ENCODE assay signal across 8 cellular contexts in the genomic region with DNA sequence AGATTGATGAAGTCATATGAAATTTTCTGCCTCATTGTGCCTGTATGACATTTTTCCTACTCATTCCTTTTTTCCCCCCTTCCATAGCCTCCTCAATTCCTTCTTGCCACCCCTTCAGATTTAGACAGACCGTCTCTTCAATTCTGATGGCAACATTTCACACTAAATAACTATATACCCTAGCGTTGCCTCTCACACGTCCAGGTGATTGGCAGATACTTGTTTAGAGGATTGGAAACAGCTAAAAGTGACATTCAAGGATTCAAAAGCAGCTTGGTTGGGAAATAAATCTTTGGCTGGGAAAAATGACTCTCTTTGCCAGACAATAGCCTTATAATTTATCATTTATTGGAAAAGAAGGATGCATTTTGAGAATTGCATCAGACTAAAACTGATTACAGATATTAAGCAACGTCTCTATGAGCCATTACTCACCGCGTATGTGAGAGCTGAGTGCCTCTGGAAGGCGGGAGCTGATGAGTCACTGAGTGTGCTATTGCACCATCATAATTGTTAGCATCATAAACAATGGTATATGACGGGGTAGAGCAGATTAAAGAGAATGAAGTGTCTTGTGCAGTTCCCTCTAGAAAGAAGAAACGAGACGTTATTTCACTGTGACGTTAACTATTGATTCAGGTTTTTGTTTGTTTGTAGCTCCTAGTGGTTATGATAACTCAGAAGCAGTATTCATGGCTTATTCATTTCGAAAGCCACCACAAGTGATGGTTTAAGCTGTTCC.
A peak's percentile ranks its signal among the peaks of the same experiment; 100 is the strongest.
DNase-seq lines count a peak whose midpoint lies in the region; ATAC-seq and TF ChIP-seq lines count a peak whose summit lies in the region.

No MANE protein-coding gene starts in this region.

- H3K9me3 ChIP-seq in aorta (ENCODE audit: control insufficient read depth, low read length): no peaks in the 10 kb centered on the region

- intact Hi-C loops in aorta (cut with DNase I): no loop called here

- no peaks in the 10 kb centered on the region for H3K36me3 ChIP-seq in aorta (ENCODE audit: control insufficient read depth in 1 of 2, insufficient read depth in 2 of 2, low read length in 1 of 2)

- DNase-seq in stimulated activated naive CD4-positive, alpha-beta T cell treated with Interleukin-2 at 50 U/mL for 16 hours (lab: John Stamatoyannopoulos, UW): peak; percentile 26
- DNase-seq in stimulated activated naive CD4-positive, alpha-beta T cell (lab: John Stamatoyannopoulos, UW): no peak
- DNase-seq in RPMI7951 (ENCODE audit: low read depth) (peak; percentile 89), fibroblast of villous mesenchyme (ENCODE audit: low read depth) (peak; percentile 99), aorta (no peak)

- peak; percentile 89 for ATAC-seq in aorta (ENCODE audit: low FRiP score)
- ATAC-seq in GM21786 (IDR thresholded peaks at IDR 0.05; ENCODE audit: unreplicated experiment): no peak
- no peak for ATAC-seq in HG02981 (IDR thresholded peaks at IDR 0.05; ENCODE audit: unreplicated experiment)
- no peak for ATAC-seq in GM21737 (IDR thresholded peaks at IDR 0.05; ENCODE audit: unreplicated experiment)

- TF ChIP-seq CTCF in fibroblast of villous mesenchyme (IDR thresholded peaks at IDR 0.05; ENCODE audit: insufficient read depth, low read depth, low read length): no peak

- H3K4me1 ChIP-seq in aorta (ENCODE audit: control insufficient read depth in 1 of 2, insufficient read depth in 2 of 2, low read length in 2 of 2): no peaks in the 10 kb centered on the region

- H3K27me3 ChIP-seq in aorta (ENCODE audit: control insufficient read depth in 1 of 2, insufficient read depth in 2 of 2, low read length in 1 of 2): no peaks in the 10 kb centered on the region

- no peak overlapping the region for H3K27ac ChIP-seq in aorta (ENCODE audit: low read depth in 1 of 2, low read length in 2 of 2)

- H3K4me3 ChIP-seq in fibroblast of villous mesenchyme (ENCODE audit: low read depth, low read length) (peak overlapping the region; percentile 2), aorta (ENCODE audit: low read length in 2 of 2) (no peak overlapping the region)

- 73 to 75% methylated on average over 12 of the region's 12 CpGs for WGBS in aorta, 2 donors

Comparison
In these comparisons a context has a peak if more than half of its experiments do, and no peak if none do; other contexts are left out.
1. DNase-seq: peak in stimulated activated naive CD4-positive, alpha-beta T cell treated with Interleukin-2 at 50 U/mL for 16 hours (single experiment), RPMI7951 (single experiment) and fibroblast of villous mesenchyme (single experiment); none in stimulated activated naive CD4-positive, alpha-beta T cell (0 of 6) and aorta (0 of 2).